ENCODE assay signal across 19 cellular contexts in genomic region chr9:89975586-89975985, GRCh38.
DNase-seq lines count a peak whose midpoint lies in the region; ATAC-seq and TF ChIP-seq lines count a peak whose summit lies in the region.
"Had no signal": no experiment of that assay in that cellular context is flagged by ENCODE, and none has a peak within 500 bp of the region (broad histone marks: within the 10 kb centered on the region; RNA-seq: fewer than 3 reads in every experiment).

No MANE protein-coding gene starts in this region.

- H3K27ac ChIP-seq in right cardiac atrium (ENCODE audit: low read length) = no peak overlapping the region
- no peak overlapping the region for H3K27ac ChIP-seq in left lung
- H3K27ac ChIP-seq: 22Rv1; BLaER1 treated with 17β-estradiol and CSF1 and Interleukin-3, amounts not matched to agents 10 nM and 100 nM; RWPE1 had no signal

- H3K4me3 ChIP-seq in right cardiac atrium (ENCODE audit: low read length) (no peak overlapping the region), left lung (no peak overlapping the region)
- H3K4me3 ChIP-seq: BLaER1 treated with 17β-estradiol and CSF1 and Interleukin-3, amounts not matched to agents 10 nM and 100 nM had no signal

- H3K36me3 ChIP-seq in left lung = no peaks in the 10 kb centered on the region
- H3K36me3 ChIP-seq: BLaER1 treated with 17β-estradiol and CSF1 and Interleukin-3, amounts not matched to agents 10 nM and 100 nM had no signal

- TF ChIP-seq CTCF in left lung (IDR thresholded peaks at IDR 0.05) = no peak

- H3K27me3 ChIP-seq in right cardiac atrium (ENCODE audit: control insufficient read depth, insufficient read depth) (no peaks in the 10 kb centered on the region), left lung (no peaks in the 10 kb centered on the region)
- H3K27me3 ChIP-seq: BLaER1 treated with 17β-estradiol and CSF1 and Interleukin-3, amounts not matched to agents 10 nM and 100 nM had no signal

- intact Hi-C loops in right cardiac atrium (cut with DNase I) = loop anchor here in 1 of 4 donors (10.0 kb wide), 1 partner anchor 119 kb away; no protein-coding TSS in a partner anchor
- intact Hi-C loops in cardiac septum (cut with DNase I) = no loop called here
- intact Hi-C loops in left lung (cut with DNase I) = no loop called here

- H3K4me1 ChIP-seq in right cardiac atrium (ENCODE audit: control insufficient read depth, insufficient read depth, low read length) (no peaks in the 10 kb centered on the region), left lung (no peaks in the 10 kb centered on the region)
- H3K4me1 ChIP-seq: BLaER1 treated with 17β-estradiol and CSF1 and Interleukin-3, amounts not matched to agents 10 nM and 100 nM had no signal

- ATAC-seq in right cardiac atrium (peak; percentile 51 to 68), left lung (peak; percentile 83)
- ATAC-seq: CD8-positive, alpha-beta T cell; SK-N-SH treated with all-trans-retinoic acid at 6 μM for 48 hours had no signal

- DNase-seq in DMS 273 (lab: John Stamatoyannopoulos, UW; ENCODE audit: unreplicated experiment) (peak; percentile 78), DMS 273 treated with DMSO at 0.1 percent for 48 hours (lab: John Stamatoyannopoulos, UW) (no peak), right cardiac atrium (peak in 1 of 3 donors; percentile 56), cardiac septum (ENCODE audit: low spot score) (no peak), left lung (no peak), OCI-M2 (lab: John Stamatoyannopoulos, UW; ENCODE audit: unreplicated experiment) (no peak), HK-2 (ENCODE audit: unreplicated experiment) (no peak), DMS153 (lab: John Stamatoyannopoulos, UW) (no peak)
- DNase-seq: ACHN; CD8-positive, alpha-beta T cell; DMS53; Kasumi-1; NCI-H1048; NCI-H1417 treated with DMSO at 0.1 percent for 48 hours; NCI-H1930 had no signal

- H3K9me3 ChIP-seq in right cardiac atrium (ENCODE audit: control insufficient read depth, low read length) (no peaks in the 10 kb centered on the region), left lung (no peaks in the 10 kb centered on the region)
- H3K9me3 ChIP-seq: BLaER1 treated with 17β-estradiol and CSF1 and Interleukin-3, amounts not matched to agents 10 nM and 100 nM had no signal

- WGBS in right cardiac atrium = 56% methylated on average over 2 of the region's 2 CpGs
